2 cellular contexts compared by ENCODE assay signal in the genomic region with DNA sequence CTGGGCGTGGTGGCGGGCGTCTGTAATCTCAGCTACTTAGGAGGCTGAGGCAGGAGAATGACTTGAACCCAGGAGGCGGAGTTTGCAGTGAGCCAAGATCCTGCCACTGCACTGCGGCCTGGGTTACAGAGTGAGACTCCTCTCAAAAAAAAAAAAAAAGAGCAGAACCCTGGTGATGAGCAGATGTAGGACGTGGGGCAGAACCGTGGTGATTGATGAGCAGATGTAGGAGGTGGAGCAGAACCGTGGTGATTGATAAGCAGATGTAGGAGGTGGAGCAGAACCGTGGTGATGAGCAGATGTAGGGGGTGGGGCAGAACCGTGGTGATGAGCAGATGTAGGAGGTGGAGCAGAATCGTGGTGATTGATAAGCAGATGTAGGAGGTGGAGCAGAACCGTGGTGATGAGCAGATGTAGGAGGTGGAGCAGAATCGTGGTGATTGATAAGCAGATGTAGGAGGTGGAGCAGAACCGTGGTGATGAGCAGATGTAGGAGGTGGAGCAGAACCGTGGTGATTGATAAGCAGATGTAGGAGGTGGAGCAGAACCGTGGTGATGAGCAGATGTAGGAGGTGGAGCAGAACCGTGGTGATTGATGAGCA. TPM values are rescaled to one million over a fixed set of nuclear protein-coding genes. Genes with fewer than 3 reads are reported as not detected.
"Had no signal": no experiment of that assay in that cellular context is flagged by ENCODE, and none has a peak within 500 bp of the region (broad histone marks: within the 10 kb centered on the region; RNA-seq: fewer than 3 reads in every experiment).

No MANE protein-coding gene starts in this region.

RNA-seq across cellular contexts. Expression of a gene that starts 28.2 kb away (rescaled TPM):
- total RNA-seq: RPMI7951 had no signal
- polyA plus RNA-seq: IgD-negative memory B cell had no signal
